12 cellular contexts compared by ENCODE assay signal in genomic region chr15:82535566-82536408, GRCh38. TPM values are rescaled to one million over a fixed set of nuclear protein-coding genes. Genes with fewer than 3 reads are reported as not detected.
DNase-seq lines count a peak whose midpoint lies in the region; TF ChIP-seq lines count a peak whose summit lies in the region.
"Had no signal": no experiment of that assay in that cellular context is flagged by ENCODE, and none has a peak within 500 bp of the region (broad histone marks: within the 10 kb centered on the region; RNA-seq: fewer than 3 reads in every experiment).

No MANE protein-coding gene starts in this region.

- H3K4me3 Mint-ChIP-seq in Calu3 (ENCODE audit: low read depth, unreplicated experiment) = no peak overlapping the region
- H3K4me3 Mint-ChIP-seq in activated CD4-positive, alpha-beta memory T cell treated with anti-CD3 and anti-CD28 coated beads for 36 hours = no peak overlapping the region

- intact Hi-C loops in Calu3 (cut with micrococcal nuclease; ENCODE audit: unreplicated experiment) (no loop called here), colonic mucosa (cut with DNase I) (loop anchor here (10.0 kb wide), 2 partner anchors 219 to 479 kb away; partner anchors contain the start of gene C15orf40)
- intact Hi-C loops in activated CD4-positive, alpha-beta memory T cell treated with anti-CD3 and anti-CD28 coated beads for 36 hours (cut with micrococcal nuclease) = no loop called here

- peaks cover 38 to 73% of the 10 kb centered on the region in 2 experiments for H3K36me3 ChIP-seq in HEK293 (ENCODE audit: control insufficient read depth in 2 of 2, insufficient read depth in 1 of 2, low read length in 2 of 2)
- peaks cover 61% of the 10 kb centered on the region for H3K36me3 ChIP-seq in mesodermal cell (ENCODE audit: control insufficient read depth, insufficient read depth, low read length)
- H3K36me3 ChIP-seq in colonic mucosa = peaks cover 19% of the 10 kb centered on the region

- H3K27ac ChIP-seq in HEK293 (ENCODE audit: extremely low read depth, low read depth, low read length) (peak overlapping the region; percentile 27; the same call in 1 of the 2 replicates), mesodermal cell (ENCODE audit: low read depth, low read length, severe bottlenecking) (peak overlapping the region; percentile 41), colonic mucosa (no peak overlapping the region)
- H3K27ac ChIP-seq: left lung, testis had no signal

- 94 to 95% methylated on average over 6 to 8 of the region's 9 CpGs for WGBS in mesodermal cell (ENCODE audit: insufficient coverage in 2 of 2), 2 experiments

- no peaks in the 10 kb centered on the region for H3K27me3 Mint-ChIP-seq in Calu3 (ENCODE audit: unreplicated experiment)
- H3K27me3 Mint-ChIP-seq in activated CD4-positive, alpha-beta memory T cell treated with anti-CD3 and anti-CD28 coated beads for 36 hours = no peaks in the 10 kb centered on the region

- no peak overlapping the region for H3K4me3 ChIP-seq in HEK293 (ENCODE audit: low read depth, low read length)
- H3K4me3 ChIP-seq in mesodermal cell (ENCODE audit: extremely low read depth, insufficient read depth, low read length, poor library complexity, severe bottlenecking) = no peak overlapping the region
- no peak overlapping the region for H3K4me3 ChIP-seq in colonic mucosa
- H3K4me3 ChIP-seq: left lung, testis had no signal

- CTCF ChIA-PET in Calu3 (lab: Charles Lee) (no interaction called here), HEK293 (lab: Yijun Ruan, JAX) (interaction anchor here (0.5 to 0.7 kb wide), 3 partner anchors 23 to 272 kb away, joined by 3 read pairs; no protein-coding TSS in a partner anchor)
- CTCF ChIA-PET in activated CD4-positive, alpha-beta memory T cell treated with anti-CD3 and anti-CD28 coated beads for 36 hours (lab: Charles Lee) = no interaction called here

- no peak for TF ChIP-seq CTCF in Calu3 (IDR thresholded peaks at IDR 0.05; ENCODE audit: unreplicated experiment)
- no peak for TF ChIP-seq CTCF in HEK293 (tag by site-specific recombination; IDR thresholded peaks at IDR 0.05)
- TF ChIP-seq CTCF in colonic mucosa (IDR thresholded peaks at IDR 0.05) = no peak

- peaks cover 73% of the 10 kb centered on the region for H3K36me3 Mint-ChIP-seq in Calu3 (ENCODE audit: insufficient read depth, unreplicated experiment)
- peaks cover 60% of the 10 kb centered on the region for H3K36me3 Mint-ChIP-seq in activated CD4-positive, alpha-beta memory T cell treated with anti-CD3 and anti-CD28 coated beads for 36 hours

- H3K27me3 ChIP-seq in colonic mucosa = no peaks in the 10 kb centered on the region
- H3K27me3 ChIP-seq: left lung, testis had no signal

- POLR2A ChIA-PET in HEK293 (lab: Yijun Ruan, JAX) = interaction anchor here (0.7 to 1.5 kb wide), 2 partner anchors 103 to 214 kb away, joined by 3 to 9 read pairs; no protein-coding TSS in a partner anchor
- POLR2A ChIA-PET in activated CD4-positive, alpha-beta memory T cell treated with anti-CD3 and anti-CD28 coated beads for 36 hours (lab: Charles Lee) = interaction anchor here (0.8 to 1.1 kb wide), 3 partner anchors 275 to 531 kb away, joined by 3 to 5 read pairs (median 3); partner anchors contain the start of gene RAMAC

- DNase-seq in Calu3 (no peak), HK-2 (ENCODE audit: unreplicated experiment) (no peak), colonic mucosa (no peak), SK-N-DZ (ENCODE audit: low spot score) (no peak), Kasumi-1 (lab: John Stamatoyannopoulos, UW) (no peak)
- DNase-seq in activated CD4-positive, alpha-beta memory T cell treated with anti-CD3 and anti-CD28 coated beads for 36 hours = no peak
- DNase-seq: left lung; NCI-H524; stimulated activated CD4-positive, alpha-beta T cell treated with anti-CD3 and anti-CD28 coated beads, Interleukin-4, amount 100 ng/mL, for 4 hours; testis had no signal

- H3K9me3 ChIP-seq in HEK293 (ENCODE audit: control insufficient read depth, insufficient read depth, low read depth, low read length) (no peaks in the 10 kb centered on the region), mesodermal cell (ENCODE audit: control insufficient read depth, low read length) (no peaks in the 10 kb centered on the region), colonic mucosa (no peaks in the 10 kb centered on the region)
- H3K9me3 ChIP-seq: left lung, testis had no signal

- H3K4me1 ChIP-seq in HEK293 (ENCODE audit: control insufficient read depth, insufficient read depth, low read length) (peaks cover 6% of the 10 kb centered on the region), mesodermal cell (ENCODE audit: control insufficient read depth, insufficient read depth, low read length, poor library complexity, severe bottlenecking) (peaks cover 6% of the 10 kb centered on the region), colonic mucosa (peaks cover 4% of the 10 kb centered on the region)

- no peak overlapping the region for H3K9ac ChIP-seq in colonic mucosa (ENCODE audit: low read depth in 2 of 2, low read length in 2 of 2)

- no TSS peak for BruUV-seq in Calu3 (replicated peaks; lab: Mats Ljungman, UMichigan)

- H3K9me3 Mint-ChIP-seq in Calu3 (ENCODE audit: low read depth, unreplicated experiment) = no peaks in the 10 kb centered on the region
- no peaks in the 10 kb centered on the region for H3K9me3 Mint-ChIP-seq in activated CD4-positive, alpha-beta memory T cell treated with anti-CD3 and anti-CD28 coated beads for 36 hours

- peak overlapping the region; percentile 79 for H3K27ac Mint-ChIP-seq in Calu3 (ENCODE audit: unreplicated experiment)
- peak overlapping the region; percentile 88 for H3K27ac Mint-ChIP-seq in activated CD4-positive, alpha-beta memory T cell treated with anti-CD3 and anti-CD28 coated beads for 36 hours

- H3K4me1 Mint-ChIP-seq in Calu3 (ENCODE audit: low read depth, unreplicated experiment) = peaks cover 42% of the 10 kb centered on the region
- peaks cover 38% of the 10 kb centered on the region for H3K4me1 Mint-ChIP-seq in activated CD4-positive, alpha-beta memory T cell treated with anti-CD3 and anti-CD28 coated beads for 36 hours (ENCODE audit: low read depth)

TF ChIP-seq in HEK293, 187 proteins besides CTCF, POLR2A, EP300 and RAD21 (continues in another document):
- TF ChIP-seq ZNF426 (tag by site-specific recombination; IDR thresholded peaks at IDR 0.05) (no peak), ZNF777 (tag by site-specific recombination; IDR thresholded peaks at IDR 0.05; ENCODE audit: borderline replicate concordance) (no peak), ZNF311 (tag by site-specific recombination; IDR thresholded peaks at IDR 0.05; ENCODE audit: borderline replicate concordance) (no peak), GLIS2 (tag by site-specific recombination; IDR thresholded peaks at IDR 0.05) (no peak), ZNF776 (tag by site-specific recombination; IDR thresholded peaks at IDR 0.05; ENCODE audit: borderline replicate concordance) (no peak), ZNF664 (tag by site-specific recombination; IDR thresholded peaks at IDR 0.05) (no peak), ZNF132 (tag by site-specific recombination; IDR thresholded peaks at IDR 0.05; ENCODE audit: borderline replicate concordance) (no peak), PRDM10 (tag by site-specific recombination; IDR thresholded peaks at IDR 0.05) (peak; percentile 72), ZNF2 (tag by site-specific recombination; IDR thresholded peaks at IDR 0.05) (no peak), ZBTB17 (tag by site-specific recombination; IDR thresholded peaks at IDR 0.05) (peak; percentile 42), ZNF10 (tag by site-specific recombination; IDR thresholded peaks at IDR 0.05) (no peak), ZFP69B (tag by site-specific recombination; IDR thresholded peaks at IDR 0.05) (0 out of 2 replicates have a peak, but pooled peaks have one; percentile 16), ZNF146 (tag by site-specific recombination; IDR thresholded peaks at IDR 0.05) (no peak), ZNF548 (tag by site-specific recombination; IDR thresholded peaks at IDR 0.05) (no peak), ZFP37 (tag by site-specific recombination; IDR thresholded peaks at IDR 0.05) (peak; percentile 60; the same call in 1 of the 2 replicates), ZNF366 (tag by site-specific recombination; conservative IDR thresholded peaks at IDR 0.05) (no peak), ZNF473 (tag by site-specific recombination; IDR thresholded peaks at IDR 0.05) (no peak), SP2 (tag by site-specific recombination; IDR thresholded peaks at IDR 0.05) (no peak)

RNA-seq across cellular contexts. Expression of gene RPS17, which starts 4.5 kb away (rescaled TPM):
- total RNA-seq in Calu3 (2022) = 1,584 and 1,695 TPM in 2 replicates
- 1,000 to 10,000 TPM; 2,581 to 2,594 TPM for total RNA-seq in activated CD4-positive, alpha-beta memory T cell treated with anti-CD3 and anti-CD28 coated beads for 36 hours
- polyA plus RNA-seq in mesodermal cell (2013, experiment 1 of 2) = 2,929 TPM
- polyA plus RNA-seq in mesodermal cell (2013, experiment 2 of 2) = 2,830 TPM
- total RNA-seq in colonic mucosa = 1,000 to 10,000 TPM in 1 of 2 donors, 100 to 1,000 TPM in 1; 909 to 1,247 TPM
- 6,730 and 7,258 TPM in 2 replicates for polyA plus RNA-seq in SK-N-DZ (2014; cell fraction: cytosol; rRNA removed)
- 3,271 and 5,578 TPM in 2 replicates for polyA plus RNA-seq in SK-N-DZ (2014; cell fraction: nucleus; rRNA removed)
